Comparison of ENCODE assay signal across 2 cellular contexts in the genomic region with DNA sequence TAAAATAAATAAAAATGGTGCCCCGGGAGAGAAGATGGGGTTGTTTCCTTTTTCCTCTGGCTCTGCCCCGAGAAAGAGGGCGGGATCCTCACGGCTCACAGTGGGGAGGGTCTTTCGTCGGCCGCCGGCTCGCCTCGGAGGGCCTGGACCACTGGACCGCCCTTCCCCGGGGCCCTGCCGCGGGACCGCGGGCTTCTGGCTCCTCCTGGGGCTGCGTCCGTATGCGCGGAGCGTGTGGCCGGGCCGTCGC.
TF ChIP-seq lines count a peak whose summit lies in the region.

No MANE protein-coding gene starts in this region.

TF ChIP-seq in WTC11, 78 proteins besides CTCF, POLR2A, EP300 and RAD21 (continued from another document):
- TF ChIP-seq, protein P1, sequence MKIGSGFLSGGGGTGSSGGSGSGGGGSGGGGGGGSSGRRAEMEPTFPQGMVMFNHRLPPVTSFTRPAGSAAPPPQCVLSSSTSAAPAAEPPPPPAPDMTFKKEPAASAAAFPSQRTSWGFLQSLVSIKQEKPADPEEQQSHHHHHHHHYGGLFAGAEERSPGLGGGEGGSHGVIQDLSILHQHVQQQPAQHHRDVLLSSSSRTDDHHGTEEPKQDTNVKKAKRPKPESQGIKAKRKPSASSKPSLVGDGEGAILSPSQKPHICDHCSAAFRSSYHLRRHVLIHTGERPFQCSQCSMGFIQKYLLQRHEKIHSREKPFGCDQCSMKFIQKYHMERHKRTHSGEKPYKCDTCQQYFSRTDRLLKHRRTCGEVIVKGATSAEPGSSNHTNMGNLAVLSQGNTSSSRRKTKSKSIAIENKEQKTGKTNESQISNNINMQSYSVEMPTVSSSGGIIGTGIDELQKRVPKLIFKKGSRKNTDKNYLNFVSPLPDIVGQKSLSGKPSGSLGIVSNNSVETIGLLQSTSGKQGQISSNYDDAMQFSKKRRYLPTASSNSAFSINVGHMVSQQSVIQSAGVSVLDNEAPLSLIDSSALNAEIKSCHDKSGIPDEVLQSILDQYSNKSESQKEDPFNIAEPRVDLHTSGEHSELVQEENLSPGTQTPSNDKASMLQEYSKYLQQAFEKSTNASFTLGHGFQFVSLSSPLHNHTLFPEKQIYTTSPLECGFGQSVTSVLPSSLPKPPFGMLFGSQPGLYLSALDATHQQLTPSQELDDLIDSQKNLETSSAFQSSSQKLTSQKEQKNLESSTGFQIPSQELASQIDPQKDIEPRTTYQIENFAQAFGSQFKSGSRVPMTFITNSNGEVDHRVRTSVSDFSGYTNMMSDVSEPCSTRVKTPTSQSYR (CRISPR knock-in tag; IDR thresholded peaks at IDR 0.05): no peak
- TF ChIP-seq TP53 (CRISPR knock-in tag; IDR thresholded peaks at IDR 0.05) (0 out of 2 replicates have a peak, but pooled peaks have one; percentile 27), ZNF138 (CRISPR knock-in tag; conservative IDR thresholded peaks at IDR 0.05) (peak; percentile 80; the same call in 1 of the 2 replicates), ZNF121 (CRISPR knock-in tag; IDR thresholded peaks at IDR 0.05) (no peak), ZNF416 (CRISPR knock-in tag; IDR thresholded peaks at IDR 0.05) (no peak), ZNF232 (CRISPR knock-in tag; IDR thresholded peaks at IDR 0.05) (no peak), ETV6 (CRISPR knock-in tag; IDR thresholded peaks at IDR 0.05) (no peak), RELA (CRISPR knock-in tag; IDR thresholded peaks at IDR 0.05; ENCODE audit: borderline replicate concordance) (no peak), NFATC4 (CRISPR knock-in tag; IDR thresholded peaks at IDR 0.05) (peak; percentile 81; the same call in 1 of the 2 replicates), JUN (CRISPR knock-in tag; IDR thresholded peaks at IDR 0.05) (no peak)
- TF ChIP-seq, protein P2, sequence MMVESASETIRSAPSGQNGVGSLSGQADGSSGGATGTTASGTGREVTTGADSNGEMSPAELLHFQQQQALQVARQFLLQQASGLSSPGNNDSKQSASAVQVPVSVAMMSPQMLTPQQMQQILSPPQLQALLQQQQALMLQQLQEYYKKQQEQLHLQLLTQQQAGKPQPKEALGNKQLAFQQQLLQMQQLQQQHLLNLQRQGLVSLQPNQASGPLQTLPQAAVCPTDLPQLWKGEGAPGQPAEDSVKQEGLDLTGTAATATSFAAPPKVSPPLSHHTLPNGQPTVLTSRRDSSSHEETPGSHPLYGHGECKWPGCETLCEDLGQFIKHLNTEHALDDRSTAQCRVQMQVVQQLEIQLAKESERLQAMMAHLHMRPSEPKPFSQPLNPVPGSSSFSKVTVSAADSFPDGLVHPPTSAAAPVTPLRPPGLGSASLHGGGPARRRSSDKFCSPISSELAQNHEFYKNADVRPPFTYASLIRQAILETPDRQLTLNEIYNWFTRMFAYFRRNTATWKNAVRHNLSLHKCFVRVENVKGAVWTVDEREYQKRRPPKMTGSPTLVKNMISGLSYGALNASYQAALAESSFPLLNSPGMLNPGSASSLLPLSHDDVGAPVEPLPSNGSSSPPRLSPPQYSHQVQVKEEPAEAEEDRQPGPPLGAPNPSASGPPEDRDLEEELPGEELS (CRISPR knock-in tag; IDR thresholded peaks at IDR 0.05): no peak
- TF ChIP-seq, protein P3, sequence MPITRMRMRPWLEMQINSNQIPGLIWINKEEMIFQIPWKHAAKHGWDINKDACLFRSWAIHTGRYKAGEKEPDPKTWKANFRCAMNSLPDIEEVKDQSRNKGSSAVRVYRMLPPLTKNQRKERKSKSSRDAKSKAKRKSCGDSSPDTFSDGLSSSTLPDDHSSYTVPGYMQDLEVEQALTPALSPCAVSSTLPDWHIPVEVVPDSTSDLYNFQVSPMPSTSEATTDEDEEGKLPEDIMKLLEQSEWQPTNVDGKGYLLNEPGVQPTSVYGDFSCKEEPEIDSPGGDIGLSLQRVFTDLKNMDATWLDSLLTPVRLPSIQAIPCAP (CRISPR knock-in tag; IDR thresholded peaks at IDR 0.05): peak; percentile 74; the same call in 1 of the 2 replicates
- TF ChIP-seq, protein P4, sequence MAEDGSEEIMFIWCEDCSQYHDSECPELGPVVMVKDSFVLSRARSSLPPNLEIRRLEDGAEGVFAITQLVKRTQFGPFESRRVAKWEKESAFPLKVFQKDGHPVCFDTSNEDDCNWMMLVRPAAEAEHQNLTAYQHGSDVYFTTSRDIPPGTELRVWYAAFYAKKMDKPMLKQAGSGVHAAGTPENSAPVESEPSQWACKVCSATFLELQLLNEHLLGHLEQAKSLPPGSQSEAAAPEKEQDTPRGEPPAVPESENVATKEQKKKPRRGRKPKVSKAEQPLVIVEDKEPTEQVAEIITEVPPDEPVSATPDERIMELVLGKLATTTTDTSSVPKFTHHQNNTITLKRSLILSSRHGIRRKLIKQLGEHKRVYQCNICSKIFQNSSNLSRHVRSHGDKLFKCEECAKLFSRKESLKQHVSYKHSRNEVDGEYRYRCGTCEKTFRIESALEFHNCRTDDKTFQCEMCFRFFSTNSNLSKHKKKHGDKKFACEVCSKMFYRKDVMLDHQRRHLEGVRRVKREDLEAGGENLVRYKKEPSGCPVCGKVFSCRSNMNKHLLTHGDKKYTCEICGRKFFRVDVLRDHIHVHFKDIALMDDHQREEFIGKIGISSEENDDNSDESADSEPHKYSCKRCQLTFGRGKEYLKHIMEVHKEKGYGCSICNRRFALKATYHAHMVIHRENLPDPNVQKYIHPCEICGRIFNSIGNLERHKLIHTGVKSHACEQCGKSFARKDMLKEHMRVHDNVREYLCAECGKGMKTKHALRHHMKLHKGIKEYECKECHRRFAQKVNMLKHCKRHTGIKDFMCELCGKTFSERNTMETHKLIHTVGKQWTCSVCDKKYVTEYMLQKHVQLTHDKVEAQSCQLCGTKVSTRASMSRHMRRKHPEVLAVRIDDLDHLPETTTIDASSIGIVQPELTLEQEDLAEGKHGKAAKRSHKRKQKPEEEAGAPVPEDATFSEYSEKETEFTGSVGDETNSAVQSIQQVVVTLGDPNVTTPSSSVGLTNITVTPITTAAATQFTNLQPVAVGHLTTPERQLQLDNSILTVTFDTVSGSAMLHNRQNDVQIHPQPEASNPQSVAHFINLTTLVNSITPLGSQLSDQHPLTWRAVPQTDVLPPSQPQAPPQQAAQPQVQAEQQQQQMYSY (CRISPR knock-in tag; IDR thresholded peaks at IDR 0.05): no peak
- TF ChIP-seq, protein P5, sequence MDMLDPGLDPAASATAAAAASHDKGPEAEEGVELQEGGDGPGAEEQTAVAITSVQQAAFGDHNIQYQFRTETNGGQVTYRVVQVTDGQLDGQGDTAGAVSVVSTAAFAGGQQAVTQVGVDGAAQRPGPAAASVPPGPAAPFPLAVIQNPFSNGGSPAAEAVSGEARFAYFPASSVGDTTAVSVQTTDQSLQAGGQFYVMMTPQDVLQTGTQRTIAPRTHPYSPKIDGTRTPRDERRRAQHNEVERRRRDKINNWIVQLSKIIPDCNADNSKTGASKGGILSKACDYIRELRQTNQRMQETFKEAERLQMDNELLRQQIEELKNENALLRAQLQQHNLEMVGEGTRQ (CRISPR knock-in tag; IDR thresholded peaks at IDR 0.05): no peak
TF ChIP-seq in WTC11: peak in this region for 8.

TF ChIP-seq in HepG2, 621 proteins besides CTCF, POLR2A, EP300 and RAD21 (continued from another document and continues in another):
- TF ChIP-seq, protein P6, sequence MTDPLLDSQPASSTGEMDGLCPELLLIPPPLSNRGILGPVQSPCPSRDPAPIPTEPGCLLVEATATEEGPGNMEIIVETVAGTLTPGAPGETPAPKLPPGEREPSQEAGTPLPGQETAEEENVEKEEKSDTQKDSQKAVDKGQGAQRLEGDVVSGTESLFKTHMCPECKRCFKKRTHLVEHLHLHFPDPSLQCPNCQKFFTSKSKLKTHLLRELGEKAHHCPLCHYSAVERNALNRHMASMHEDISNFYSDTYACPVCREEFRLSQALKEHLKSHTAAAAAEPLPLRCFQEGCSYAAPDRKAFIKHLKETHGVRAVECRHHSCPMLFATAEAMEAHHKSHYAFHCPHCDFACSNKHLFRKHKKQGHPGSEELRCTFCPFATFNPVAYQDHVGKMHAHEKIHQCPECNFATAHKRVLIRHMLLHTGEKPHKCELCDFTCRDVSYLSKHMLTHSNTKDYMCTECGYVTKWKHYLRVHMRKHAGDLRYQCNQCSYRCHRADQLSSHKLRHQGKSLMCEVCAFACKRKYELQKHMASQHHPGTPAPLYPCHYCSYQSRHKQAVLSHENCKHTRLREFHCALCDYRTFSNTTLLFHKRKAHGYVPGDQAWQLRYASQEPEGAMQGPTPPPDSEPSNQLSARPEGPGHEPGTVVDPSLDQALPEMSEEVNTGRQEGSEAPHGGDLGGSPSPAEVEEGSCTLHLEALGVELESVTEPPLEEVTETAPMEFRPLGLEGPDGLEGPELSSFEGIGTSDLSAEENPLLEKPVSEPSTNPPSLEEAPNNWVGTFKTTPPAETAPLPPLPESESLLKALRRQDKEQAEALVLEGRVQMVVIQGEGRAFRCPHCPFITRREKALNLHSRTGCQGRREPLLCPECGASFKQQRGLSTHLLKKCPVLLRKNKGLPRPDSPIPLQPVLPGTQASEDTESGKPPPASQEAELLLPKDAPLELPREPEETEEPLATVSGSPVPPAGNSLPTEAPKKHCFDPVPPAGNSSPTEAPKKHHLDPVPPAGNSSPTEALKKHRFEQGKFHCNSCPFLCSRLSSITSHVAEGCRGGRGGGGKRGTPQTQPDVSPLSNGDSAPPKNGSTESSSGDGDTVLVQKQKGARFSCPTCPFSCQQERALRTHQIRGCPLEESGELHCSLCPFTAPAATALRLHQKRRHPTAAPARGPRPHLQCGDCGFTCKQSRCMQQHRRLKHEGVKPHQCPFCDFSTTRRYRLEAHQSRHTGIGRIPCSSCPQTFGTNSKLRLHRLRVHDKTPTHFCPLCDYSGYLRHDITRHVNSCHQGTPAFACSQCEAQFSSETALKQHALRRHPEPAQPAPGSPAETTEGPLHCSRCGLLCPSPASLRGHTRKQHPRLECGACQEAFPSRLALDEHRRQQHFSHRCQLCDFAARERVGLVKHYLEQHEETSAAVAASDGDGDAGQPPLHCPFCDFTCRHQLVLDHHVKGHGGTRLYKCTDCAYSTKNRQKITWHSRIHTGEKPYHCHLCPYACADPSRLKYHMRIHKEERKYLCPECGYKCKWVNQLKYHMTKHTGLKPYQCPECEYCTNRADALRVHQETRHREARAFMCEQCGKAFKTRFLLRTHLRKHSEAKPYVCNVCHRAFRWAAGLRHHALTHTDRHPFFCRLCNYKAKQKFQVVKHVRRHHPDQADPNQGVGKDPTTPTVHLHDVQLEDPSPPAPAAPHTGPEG (CRISPR knock-in tag; IDR thresholded peaks at IDR 0.05): no peak
- no peak for TF ChIP-seq DPF2 (CRISPR knock-in tag; IDR thresholded peaks at IDR 0.05; ENCODE audit: borderline replicate concordance, low read depth)
- no peak for TF ChIP-seq NCOR1 (IDR thresholded peaks at IDR 0.05; ENCODE audit: borderline replicate concordance, low read length)
- TF ChIP-seq, protein P7, sequence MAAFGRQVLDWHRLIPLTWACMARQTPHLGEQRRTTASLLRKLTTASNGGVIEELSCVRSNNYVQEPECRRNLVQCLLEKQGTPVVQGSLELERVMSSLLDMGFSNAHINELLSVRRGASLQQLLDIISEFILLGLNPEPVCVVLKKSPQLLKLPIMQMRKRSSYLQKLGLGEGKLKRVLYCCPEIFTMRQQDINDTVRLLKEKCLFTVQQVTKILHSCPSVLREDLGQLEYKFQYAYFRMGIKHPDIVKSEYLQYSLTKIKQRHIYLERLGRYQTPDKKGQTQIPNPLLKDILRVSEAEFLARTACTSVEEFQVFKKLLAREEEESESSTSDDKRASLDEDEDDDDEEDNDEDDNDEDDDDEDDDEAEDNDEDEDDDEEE (CRISPR knock-in tag; IDR thresholded peaks at IDR 0.05): peak; percentile 58; the same call in 1 of the 2 replicates
- TF ChIP-seq, protein P8, sequence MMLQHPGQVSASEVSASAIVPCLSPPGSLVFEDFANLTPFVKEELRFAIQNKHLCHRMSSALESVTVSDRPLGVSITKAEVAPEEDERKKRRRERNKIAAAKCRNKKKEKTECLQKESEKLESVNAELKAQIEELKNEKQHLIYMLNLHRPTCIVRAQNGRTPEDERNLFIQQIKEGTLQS (CRISPR knock-in tag; IDR thresholded peaks at IDR 0.05): no peak
- TF ChIP-seq ZNF446 (CRISPR knock-in tag; IDR thresholded peaks at IDR 0.05): peak; percentile 77; the same call in 1 of the 2 replicates
- no peak for TF ChIP-seq ZSCAN20 (CRISPR knock-in tag; IDR thresholded peaks at IDR 0.05; ENCODE audit: borderline replicate concordance)
- TF ChIP-seq ZNF598 (CRISPR knock-in tag; IDR thresholded peaks at IDR 0.05; ENCODE audit: borderline replicate concordance): 0 out of 2 replicates have a peak, but pooled peaks have one; percentile 44
- TF ChIP-seq, protein P4 (CRISPR knock-in tag; IDR thresholded peaks at IDR 0.05): 0 out of 2 replicates have a peak, but pooled peaks have one; percentile 30
- 0 out of 2 replicates have a peak, but pooled peaks have one; percentile 6 for TF ChIP-seq ZNF556 (CRISPR knock-in tag; IDR thresholded peaks at IDR 0.05; ENCODE audit: borderline replicate concordance)
- TF ChIP-seq ONECUT2 (CRISPR knock-in tag; IDR thresholded peaks at IDR 0.05): no peak
- peak; percentile 74; the same call in 1 of the 2 replicates for TF ChIP-seq POLR2G (IDR thresholded peaks at IDR 0.05; ENCODE audit: low read depth, low read length)
- TF ChIP-seq IKZF4 (CRISPR knock-in tag; IDR thresholded peaks at IDR 0.05; ENCODE audit: borderline replicate concordance, low read depth, not compliant biosample characterization): peak; percentile 25
- 0 out of 2 replicates have a peak, but pooled peaks have one; percentile 11 for TF ChIP-seq HNRNPL (IDR thresholded peaks at IDR 0.05; ENCODE audit: low read depth, low read length)
